Comparison of ENCODE assay signal across 1 cellular context in genomic region chr10:14837756-14838581, GRCh38.
TF ChIP-seq lines count a peak whose summit lies in the region.

Gene CDNF (minus strand): TSS chr10:14838037. CDS start chr10:14837946, 91 bp downstream.
Gene HSPA14 (plus strand): TSS chr10:14838306. CDS start chr10:14838403, 97 bp downstream.
A gene with protein sequence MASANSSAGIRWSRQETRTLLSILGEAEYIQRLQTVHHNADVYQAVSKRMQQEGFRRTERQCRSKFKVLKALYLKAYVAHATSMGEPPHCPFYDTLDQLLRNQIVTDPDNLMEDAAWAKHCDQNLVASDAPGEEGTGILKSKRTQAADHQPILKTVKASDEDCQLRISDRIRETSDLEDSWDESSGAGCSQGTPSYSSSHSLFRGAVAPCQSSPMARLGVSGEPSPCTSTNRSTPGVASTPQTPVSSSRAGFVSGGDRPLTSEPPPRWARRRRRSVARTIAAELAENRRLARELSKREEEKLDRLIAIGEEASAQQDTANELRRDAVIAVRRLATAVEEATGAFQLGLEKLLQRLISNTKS (plus strand): TSS chr10:14838306. CDS start chr10:14842285, 3,979 bp downstream.

TF ChIP-seq in K562, 482 proteins besides CTCF, POLR2A, EP300 and RAD21 (continued from another document and continues in another):
- TF ChIP-seq PURB (CRISPR knock-in tag; IDR thresholded peaks at IDR 0.05; ENCODE audit: low read depth) (no peak), ZNF121 (CRISPR knock-in tag; conservative IDR thresholded peaks at IDR 0.05) (no peak), SRSF3 (IDR thresholded peaks at IDR 0.05; ENCODE audit: insufficient read depth, low read length) (no peak), STAT5B (CRISPR knock-in tag; IDR thresholded peaks at IDR 0.05) (no peak), FOS (IDR thresholded peaks at IDR 0.05; ENCODE audit: extremely low read depth, insufficient read length) (peak; percentile 82), RNF2 (IDR thresholded peaks at IDR 0.05) (no peak), CREBBP (IDR thresholded peaks at IDR 0.05; ENCODE audit: low read depth, low read length) (no peak), MXD1 (CRISPR knock-in tag; IDR thresholded peaks at IDR 0.05; ENCODE audit: borderline replicate concordance, poor library complexity, severe bottlenecking) (no peak), SETDB1 (IDR thresholded peaks at IDR 0.05; ENCODE audit: low read length) (no peak), ETV5 (CRISPR knock-in tag; IDR thresholded peaks at IDR 0.05; ENCODE audit: low read depth) (peak; percentile 53), KDM1A (IDR thresholded peaks at IDR 0.05) (no peak), RBM34 (IDR thresholded peaks at IDR 0.05; ENCODE audit: borderline replicate concordance, insufficient read depth, low read length) (no peak), NR1H2 (CRISPR knock-in tag; IDR thresholded peaks at IDR 0.05) (no peak), GABPB1 (CRISPR knock-in tag; IDR thresholded peaks at IDR 0.05) (peak; percentile 69), AFF4 (CRISPR knock-in tag; IDR thresholded peaks at IDR 0.05) (0 out of 2 replicates have a peak, but pooled peaks have one; percentile 75), NKRF (IDR thresholded peaks at IDR 0.05; ENCODE audit: borderline replicate concordance) (peak; percentile 64; the same call in 1 of the 2 replicates), USF1 (CRISPR knock-in tag; IDR thresholded peaks at IDR 0.05) (peak; percentile 43; the same call in 1 of the 2 replicates), KLF1 (tag; IDR thresholded peaks at IDR 0.05) (peak; percentile 78; the same call in 1 of the 2 replicates), TAL1 (IDR thresholded peaks at IDR 0.05) (no peak), ZNF436 (CRISPR knock-in tag; IDR thresholded peaks at IDR 0.05) (no peak), ZC3H8 (IDR thresholded peaks at IDR 0.05) (no peak), DMBX1 (CRISPR knock-in tag; IDR thresholded peaks at IDR 0.05; ENCODE audit: borderline replicate concordance) (no peak), SAFB2 (IDR thresholded peaks at IDR 0.05; ENCODE audit: borderline replicate concordance, low read depth, low read length, severe bottlenecking) (no peak), TGIF2 (CRISPR knock-in tag; IDR thresholded peaks at IDR 0.05) (no peak), ZNF717 (CRISPR knock-in tag; IDR thresholded peaks at IDR 0.05) (no peak), ZNF316 (IDR thresholded peaks at IDR 0.05) (no peak), NR2C2 (CRISPR knock-in tag; IDR thresholded peaks at IDR 0.05) (no peak), NR2C2 (tag; IDR thresholded peaks at IDR 0.05) (no peak; the same call in 1 of the 2 replicates), MLX (CRISPR knock-in tag; conservative IDR thresholded peaks at IDR 0.05) (no peak)
- TF ChIP-seq, protein P1, sequence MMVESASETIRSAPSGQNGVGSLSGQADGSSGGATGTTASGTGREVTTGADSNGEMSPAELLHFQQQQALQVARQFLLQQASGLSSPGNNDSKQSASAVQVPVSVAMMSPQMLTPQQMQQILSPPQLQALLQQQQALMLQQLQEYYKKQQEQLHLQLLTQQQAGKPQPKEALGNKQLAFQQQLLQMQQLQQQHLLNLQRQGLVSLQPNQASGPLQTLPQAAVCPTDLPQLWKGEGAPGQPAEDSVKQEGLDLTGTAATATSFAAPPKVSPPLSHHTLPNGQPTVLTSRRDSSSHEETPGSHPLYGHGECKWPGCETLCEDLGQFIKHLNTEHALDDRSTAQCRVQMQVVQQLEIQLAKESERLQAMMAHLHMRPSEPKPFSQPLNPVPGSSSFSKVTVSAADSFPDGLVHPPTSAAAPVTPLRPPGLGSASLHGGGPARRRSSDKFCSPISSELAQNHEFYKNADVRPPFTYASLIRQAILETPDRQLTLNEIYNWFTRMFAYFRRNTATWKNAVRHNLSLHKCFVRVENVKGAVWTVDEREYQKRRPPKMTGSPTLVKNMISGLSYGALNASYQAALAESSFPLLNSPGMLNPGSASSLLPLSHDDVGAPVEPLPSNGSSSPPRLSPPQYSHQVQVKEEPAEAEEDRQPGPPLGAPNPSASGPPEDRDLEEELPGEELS (CRISPR knock-in tag; IDR thresholded peaks at IDR 0.05; ENCODE audit: borderline replicate concordance), result no peak
- TF ChIP-seq, protein P2, sequence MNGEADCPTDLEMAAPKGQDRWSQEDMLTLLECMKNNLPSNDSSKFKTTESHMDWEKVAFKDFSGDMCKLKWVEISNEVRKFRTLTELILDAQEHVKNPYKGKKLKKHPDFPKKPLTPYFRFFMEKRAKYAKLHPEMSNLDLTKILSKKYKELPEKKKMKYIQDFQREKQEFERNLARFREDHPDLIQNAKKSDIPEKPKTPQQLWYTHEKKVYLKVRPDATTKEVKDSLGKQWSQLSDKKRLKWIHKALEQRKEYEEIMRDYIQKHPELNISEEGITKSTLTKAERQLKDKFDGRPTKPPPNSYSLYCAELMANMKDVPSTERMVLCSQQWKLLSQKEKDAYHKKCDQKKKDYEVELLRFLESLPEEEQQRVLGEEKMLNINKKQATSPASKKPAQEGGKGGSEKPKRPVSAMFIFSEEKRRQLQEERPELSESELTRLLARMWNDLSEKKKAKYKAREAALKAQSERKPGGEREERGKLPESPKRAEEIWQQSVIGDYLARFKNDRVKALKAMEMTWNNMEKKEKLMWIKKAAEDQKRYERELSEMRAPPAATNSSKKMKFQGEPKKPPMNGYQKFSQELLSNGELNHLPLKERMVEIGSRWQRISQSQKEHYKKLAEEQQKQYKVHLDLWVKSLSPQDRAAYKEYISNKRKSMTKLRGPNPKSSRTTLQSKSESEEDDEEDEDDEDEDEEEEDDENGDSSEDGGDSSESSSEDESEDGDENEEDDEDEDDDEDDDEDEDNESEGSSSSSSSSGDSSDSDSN (IDR thresholded peaks at IDR 0.05; ENCODE audit: borderline replicate concordance in 1 of 2, low read depth in 2 of 2, low read length in 2 of 2), result peak; percentile 17 to 28; a peak in 1 of 4 replicates
- TF ChIP-seq, protein P3, sequence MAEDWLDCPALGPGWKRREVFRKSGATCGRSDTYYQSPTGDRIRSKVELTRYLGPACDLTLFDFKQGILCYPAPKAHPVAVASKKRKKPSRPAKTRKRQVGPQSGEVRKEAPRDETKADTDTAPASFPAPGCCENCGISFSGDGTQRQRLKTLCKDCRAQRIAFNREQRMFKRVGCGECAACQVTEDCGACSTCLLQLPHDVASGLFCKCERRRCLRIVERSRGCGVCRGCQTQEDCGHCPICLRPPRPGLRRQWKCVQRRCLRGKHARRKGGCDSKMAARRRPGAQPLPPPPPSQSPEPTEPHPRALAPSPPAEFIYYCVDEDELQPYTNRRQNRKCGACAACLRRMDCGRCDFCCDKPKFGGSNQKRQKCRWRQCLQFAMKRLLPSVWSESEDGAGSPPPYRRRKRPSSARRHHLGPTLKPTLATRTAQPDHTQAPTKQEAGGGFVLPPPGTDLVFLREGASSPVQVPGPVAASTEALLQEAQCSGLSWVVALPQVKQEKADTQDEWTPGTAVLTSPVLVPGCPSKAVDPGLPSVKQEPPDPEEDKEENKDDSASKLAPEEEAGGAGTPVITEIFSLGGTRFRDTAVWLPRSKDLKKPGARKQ (CRISPR knock-in tag; IDR thresholded peaks at IDR 0.05), result no peak
- TF ChIP-seq, protein P4, sequence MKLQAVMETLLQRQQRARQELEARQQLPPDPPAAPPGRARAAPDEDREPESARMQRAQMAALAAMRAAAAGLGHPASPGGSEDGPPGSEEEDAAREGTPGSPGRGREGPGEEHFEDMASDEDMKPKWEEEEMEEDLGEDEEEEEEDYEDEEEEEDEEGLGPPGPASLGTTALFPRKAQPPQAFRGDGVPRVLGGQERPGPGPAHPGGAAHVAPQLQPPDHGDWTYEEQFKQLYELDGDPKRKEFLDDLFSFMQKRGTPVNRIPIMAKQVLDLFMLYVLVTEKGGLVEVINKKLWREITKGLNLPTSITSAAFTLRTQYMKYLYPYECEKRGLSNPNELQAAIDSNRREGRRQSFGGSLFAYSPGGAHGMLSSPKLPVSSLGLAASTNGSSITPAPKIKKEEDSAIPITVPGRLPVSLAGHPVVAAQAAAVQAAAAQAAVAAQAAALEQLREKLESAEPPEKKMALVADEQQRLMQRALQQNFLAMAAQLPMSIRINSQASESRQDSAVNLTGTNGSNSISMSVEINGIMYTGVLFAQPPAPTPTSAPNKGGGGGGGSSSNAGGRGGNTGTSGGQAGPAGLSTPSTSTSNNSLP (IDR thresholded peaks at IDR 0.05; ENCODE audit: borderline replicate concordance, low read depth, low read length), result no peak
- TF ChIP-seq, protein P5, sequence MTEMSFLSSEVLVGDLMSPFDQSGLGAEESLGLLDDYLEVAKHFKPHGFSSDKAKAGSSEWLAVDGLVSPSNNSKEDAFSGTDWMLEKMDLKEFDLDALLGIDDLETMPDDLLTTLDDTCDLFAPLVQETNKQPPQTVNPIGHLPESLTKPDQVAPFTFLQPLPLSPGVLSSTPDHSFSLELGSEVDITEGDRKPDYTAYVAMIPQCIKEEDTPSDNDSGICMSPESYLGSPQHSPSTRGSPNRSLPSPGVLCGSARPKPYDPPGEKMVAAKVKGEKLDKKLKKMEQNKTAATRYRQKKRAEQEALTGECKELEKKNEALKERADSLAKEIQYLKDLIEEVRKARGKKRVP (CRISPR knock-in tag; IDR thresholded peaks at IDR 0.05), result peak; percentile 73; the same call in 1 of the 2 replicates
- TF ChIP-seq, protein P6, sequence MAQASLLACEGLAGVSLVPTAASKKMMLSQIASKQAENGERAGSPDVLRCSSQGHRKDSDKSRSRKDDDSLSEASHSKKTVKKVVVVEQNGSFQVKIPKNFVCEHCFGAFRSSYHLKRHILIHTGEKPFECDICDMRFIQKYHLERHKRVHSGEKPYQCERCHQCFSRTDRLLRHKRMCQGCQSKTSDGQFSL (CRISPR knock-in tag; IDR thresholded peaks at IDR 0.05), result 0 out of 2 replicates have a peak, but pooled peaks have one; percentile 26
- TF ChIP-seq, protein P6 (tag; IDR thresholded peaks at IDR 0.05), result no peak
- TF ChIP-seq, protein P7, sequence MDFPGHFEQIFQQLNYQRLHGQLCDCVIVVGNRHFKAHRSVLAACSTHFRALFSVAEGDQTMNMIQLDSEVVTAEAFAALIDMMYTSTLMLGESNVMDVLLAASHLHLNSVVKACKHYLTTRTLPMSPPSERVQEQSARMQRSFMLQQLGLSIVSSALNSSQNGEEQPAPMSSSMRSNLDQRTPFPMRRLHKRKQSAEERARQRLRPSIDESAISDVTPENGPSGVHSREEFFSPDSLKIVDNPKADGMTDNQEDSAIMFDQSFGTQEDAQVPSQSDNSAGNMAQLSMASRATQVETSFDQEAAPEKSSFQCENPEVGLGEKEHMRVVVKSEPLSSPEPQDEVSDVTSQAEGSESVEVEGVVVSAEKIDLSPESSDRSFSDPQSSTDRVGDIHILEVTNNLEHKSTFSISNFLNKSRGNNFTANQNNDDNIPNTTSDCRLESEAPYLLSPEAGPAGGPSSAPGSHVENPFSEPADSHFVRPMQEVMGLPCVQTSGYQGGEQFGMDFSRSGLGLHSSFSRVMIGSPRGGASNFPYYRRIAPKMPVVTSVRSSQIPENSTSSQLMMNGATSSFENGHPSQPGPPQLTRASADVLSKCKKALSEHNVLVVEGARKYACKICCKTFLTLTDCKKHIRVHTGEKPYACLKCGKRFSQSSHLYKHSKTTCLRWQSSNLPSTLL (IDR thresholded peaks at IDR 0.05), result no peak
